7 cellular contexts compared by ENCODE assay signal in the genomic region with DNA sequence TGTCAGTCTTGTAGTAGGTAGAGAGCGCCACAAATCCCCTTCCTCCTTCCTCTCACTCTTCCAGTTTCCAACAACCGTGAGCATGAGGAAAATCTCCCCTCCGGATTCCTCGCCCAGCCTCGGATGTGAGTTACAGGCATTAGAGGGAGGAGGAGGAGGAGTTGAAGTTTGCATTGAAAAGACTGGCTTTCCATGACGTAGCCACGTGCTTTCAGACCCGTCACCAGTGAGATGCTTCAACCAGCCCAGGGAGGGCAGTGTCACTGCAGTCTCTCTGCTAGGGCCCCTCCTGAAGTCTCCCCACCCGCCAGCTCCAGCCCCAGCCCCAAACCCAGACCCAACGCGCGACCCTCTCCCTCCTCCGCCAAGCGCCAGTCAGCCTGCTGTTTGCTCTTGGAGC. TPM values are rescaled to one million over a fixed set of nuclear protein-coding genes. Genes with fewer than 3 reads are reported as not detected.
DNase-seq lines count a peak whose midpoint lies in the region; ATAC-seq and TF ChIP-seq lines count a peak whose summit lies in the region.

No MANE protein-coding gene starts in this region.

- WGBS in body of pancreas, 2 donors, result 3 to 4% methylated on average over 14 of the region's 14 CpGs

- peak in 1 of 7 experiments; percentile 22 for TF ChIP-seq CTCF in body of pancreas (IDR thresholded peaks at IDR 0.05)

- peak; percentile 98 for DNase-seq in NCI-H69 (lab: John Stamatoyannopoulos, UW)
- DNase-seq in body of pancreas, result peak in 3 of 4 donors; percentile 29 to 38 (median 31)
- peak; percentile 91 for DNase-seq in iPS-NIHi11 (ENCODE audit: low spot score)
- DNase-seq in stimulated activated CD4-positive, alpha-beta T cell treated with anti-CD3 and anti-CD28 coated beads, Interleukin-4, amount 100 ng/mL, for 1 hour, result peak; percentile 28
- DNase-seq in NCI-H2196 treated with DMSO at 0.1 percent for 48 hours (lab: John Stamatoyannopoulos, UW; ENCODE audit: unreplicated experiment), result no peak

- no peak overlapping the region for H3K27ac ChIP-seq in body of pancreas

- intact Hi-C loops in body of pancreas (cut with DNase I), result no loop called here

- peaks cover 30% of the 10 kb centered on the region for H3K4me1 ChIP-seq in body of pancreas

- no peak overlapping the region for H3K4me3 ChIP-seq in body of pancreas

- ATAC-seq in GM21360 (IDR thresholded peaks at IDR 0.05; ENCODE audit: unreplicated experiment), result peak; percentile 45
- no peak for ATAC-seq in body of pancreas
- ATAC-seq in HG03095 (IDR thresholded peaks at IDR 0.05; ENCODE audit: unreplicated experiment), result no peak

- no peaks in the 10 kb centered on the region for H3K9me3 ChIP-seq in body of pancreas

- no peaks in the 10 kb centered on the region for H3K27me3 ChIP-seq in body of pancreas

- no peaks in the 10 kb centered on the region for H3K36me3 ChIP-seq in body of pancreas (replicated peaks in 1 of 2; ENCODE audit: insufficient read depth in 1 of 2, low read depth in 2 of 2)

- no peak for TF ChIP-seq POLR2A in body of pancreas (IDR thresholded peaks at IDR 0.05)

RNA-seq across cellular contexts. Expression of a gene that starts 0.4 kb away (rescaled TPM):
- under 1 TPM; under 0.01 to 0.52 TPM for total RNA-seq in body of pancreas
